Comparison of ENCODE assay signal across 6 cellular contexts in genomic region chr12:121875582-121875981, GRCh38. TPM values are rescaled to one million over a fixed set of nuclear protein-coding genes. Genes with fewer than 3 reads are reported as not detected.
"Had no signal": no experiment of that assay in that cellular context is flagged by ENCODE, and none has a peak within 500 bp of the region (broad histone marks: within the 10 kb centered on the region; RNA-seq: fewer than 3 reads in every experiment).

No MANE protein-coding gene starts in this region.

- H3K9me3 Mint-ChIP-seq: GM23338, H9, IgD-negative memory B cell had no signal

- ATAC-seq: GM23338 had no signal

- H3K4me1 Mint-ChIP-seq: GM23338, IgD-negative memory B cell had no signal

- H3K4me3 Mint-ChIP-seq: GM23338, H9, IgD-negative memory B cell had no signal

- H3K4me3 ChIP-seq: GM23338 had no signal

- DNase-seq: H9, HCEC 1CT, KBM-7 had no signal

- H3K27ac Mint-ChIP-seq: GM23338, H9, IgD-negative memory B cell had no signal

RNA-seq across cellular contexts. Expression of gene HPD, which starts 16.9 kb away (rescaled TPM):
- total RNA-seq: GM23338, H9, HT-29 had no signal
- polyA plus RNA-seq: GM23338, IgD-negative memory B cell had no signal

RNA-seq across cellular contexts. Expression of gene CFAP251, which starts 42.8 kb away (rescaled TPM):
- polyA plus RNA-seq: IgD-negative memory B cell had no signal
